In the genomic region with DNA sequence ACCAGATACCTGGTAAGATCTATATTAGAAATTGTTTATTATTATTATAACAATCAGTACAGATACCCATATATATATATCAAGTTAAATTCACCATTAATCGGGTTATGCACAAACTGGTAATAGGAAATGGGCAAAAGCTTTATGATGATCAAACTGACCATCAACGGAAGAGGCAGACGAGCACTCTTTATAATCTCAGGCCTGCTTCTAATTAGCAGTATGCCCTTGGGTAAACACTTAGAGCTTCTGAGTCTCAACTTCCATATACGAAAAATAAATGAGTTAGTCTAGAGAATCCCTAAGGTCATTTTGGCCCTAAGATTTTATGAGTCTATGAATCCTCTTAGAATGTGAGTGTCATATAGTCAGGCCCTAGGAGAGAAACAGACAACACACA, we compare ENCODE assay signal across 30 cellular contexts.
"Had no signal": no experiment of that assay in that cellular context is flagged by ENCODE, and none has a peak within 500 bp of the region (broad histone marks: within the 10 kb centered on the region; RNA-seq: fewer than 3 reads in every experiment).

No MANE protein-coding gene starts in this region.

- ATAC-seq: naive thymus-derived CD8-positive, alpha-beta T cell; natural killer cell treated with Interleukin-12 subunit alpha and Interleukin-12 subunit beta and Interleukin-15 and Interleukin-18, amount 100 ng/mL, for 72 hours; psoas muscle; right cardiac atrium; right lobe of liver; stimulated activated memory B cell treated with anti-CD40 and anti-IgM and Interleukin-4, amounts not matched to agents 10 μg/mL and 1 μg/mL and 100 μg/mL, for 72 hours had no signal

- H3K27me3 ChIP-seq: neutrophil, ovary, right lobe of liver, sigmoid colon, spleen, suprapubic skin, thyroid gland, tibial nerve, upper lobe of left lung, vagina had no signal

- H3K9me3 ChIP-seq: neutrophil, ovary, psoas muscle, right lobe of liver, sigmoid colon, spleen, suprapubic skin, thoracic aorta, thyroid gland, tibial nerve, upper lobe of left lung, vagina had no signal

- H3K4me3 ChIP-seq: ovary, psoas muscle, right lobe of liver, sigmoid colon, spleen, suprapubic skin, thoracic aorta, thyroid gland, tibial nerve, upper lobe of left lung, vagina had no signal

- H3K9ac ChIP-seq: parathyroid adenoma had no signal

- H3K27ac ChIP-seq: neutrophil, ovary, parathyroid adenoma, psoas muscle, right lobe of liver, sigmoid colon, spleen, suprapubic skin, thoracic aorta, thyroid gland, tibial nerve, upper lobe of left lung, vagina had no signal

- H3K36me3 ChIP-seq: neutrophil, ovary, right lobe of liver, sigmoid colon, spleen, suprapubic skin, thoracic aorta, thyroid gland, tibial nerve, upper lobe of left lung, vagina had no signal

- H3K4me1 ChIP-seq: parathyroid adenoma, psoas muscle, right lobe of liver, sigmoid colon, spleen, suprapubic skin, thyroid gland, tibial nerve, upper lobe of left lung, vagina had no signal

- DNase-seq: naive B cell; naive thymus-derived CD8-positive, alpha-beta T cell; nephron progenitor cell; nucleus accumbens; ovary; posterior cingulate gyrus; psoas muscle; right cardiac atrium; right lobe of liver; sigmoid colon; small intestine; spleen; stimulated activated CD4-positive, alpha-beta T cell treated with anti-CD3 and anti-CD28 coated beads, Interleukin-12 subunit alpha, Interleukin-12 subunit beta, amount 100 ng/mL, for 4 hours; stimulated activated CD4-positive, alpha-beta T cell treated with anti-CD3 and anti-CD28 coated beads, Interleukin-1b, Interleukin-23, amount 100 ng/mL, for 48 hours; stimulated activated CD4-positive, alpha-beta T cell treated with anti-CD3 and anti-CD28 coated beads, Interleukin-4, amount 100 ng/mL, for 1 hour; stimulated activated CD4-positive, alpha-beta T cell treated with anti-CD3 and anti-CD28 coated beads, Interleukin-4, amount 100 ng/mL, for 4 hours; stimulated activated CD8-positive, alpha-beta memory T cell treated with anti-CD3 and anti-CD28 coated beads, Interleukin-4, amount 100 ng/mL, for 48 hours; stimulated activated naive CD4-positive, alpha-beta T cell; substantia nigra; thyroid gland; trophoblast cell; upper lobe of left lung had no signal

- H3K79me2 ChIP-seq: parathyroid adenoma had no signal

- H2AFZ ChIP-seq: parathyroid adenoma had no signal
